ENCODE assay signal across 8 cellular contexts in genomic region chr10:20658158-20658557, GRCh38.
"Had no signal": no experiment of that assay in that cellular context is flagged by ENCODE, and none has a peak within 500 bp of the region (broad histone marks: within the 10 kb centered on the region; RNA-seq: fewer than 3 reads in every experiment).

No MANE protein-coding gene starts in this region.

- H3K4me1 ChIP-seq: HAP-1 had no signal

- H3K4me3 ChIP-seq: GM23248, HAP-1 had no signal

- ATAC-seq: HCT116 had no signal

- H3K9ac ChIP-seq: GM23248 had no signal

- H3K36me3 ChIP-seq: HAP-1 had no signal

- H2AFZ ChIP-seq: GM23248 had no signal

- DNase-seq: GM23248, GOT3, H7, HFFc6, KG1 had no signal

- H3K9me3 ChIP-seq: HAP-1 had no signal

- H3K27ac ChIP-seq: GM23248, HL-60 had no signal
